13 cellular contexts compared by ENCODE assay signal in genomic region chr10:132467464-132468149, GRCh38.
DNase-seq lines count a peak whose midpoint lies in the region; FAIRE-seq and TF ChIP-seq lines count a peak whose summit lies in the region.
"Had no signal": no experiment of that assay in that cellular context is flagged by ENCODE, and none has a peak within 500 bp of the region (broad histone marks: within the 10 kb centered on the region; RNA-seq: fewer than 3 reads in every experiment).

No MANE protein-coding gene starts in this region.

- H3K36me3 ChIP-seq in Peyer's patch (no peaks in the 10 kb centered on the region), kidney (ENCODE audit: control insufficient read depth in 1 of 2, insufficient read depth in 2 of 2, low read length in 2 of 2) (no peaks in the 10 kb centered on the region), stomach (no peaks in the 10 kb centered on the region)

- no peak for TF ChIP-seq EP300 in stomach (IDR thresholded peaks at IDR 0.05)

- intact Hi-C loops in kidney (cut with DNase I) (no loop called here), stomach (cut with DNase I; ENCODE audit: low total_unique reads) (loop anchor here (10.0 kb wide), 1 partner anchor 67 kb away; the partner anchor contains the start of gene INPP5A)

- peak overlapping the region in 2 of 4 donors; percentile 28 to 36 for H3K4me3 ChIP-seq in Peyer's patch
- H3K4me3 ChIP-seq in kidney (ENCODE audit: low read length in 2 of 2): no peak overlapping the region
- no peak overlapping the region for H3K4me3 ChIP-seq in stomach

- CTCF ChIA-PET in HEK293T (lab: Yijun Ruan, JAX): interaction anchor here (0.6 kb wide), 1 partner anchor 168 kb away, joined by 3 read pairs; no protein-coding TSS in a partner anchor

- peak overlapping the region in 1 of 2 donors; percentile 19 for H3K9ac ChIP-seq in kidney (ENCODE audit: low read length in 2 of 2)

- POLR2A ChIA-PET in HEK293T (lab: Yijun Ruan, JAX): interaction anchor here (1.0 kb wide), 1 partner anchor 8 kb away, joined by 3 read pairs; no protein-coding TSS in a partner anchor

- H3K9me3 ChIP-seq in Peyer's patch: peaks cover 0 to 8% (median 0%) of the 10 kb centered on the region in 4 donors
- peaks cover 0 to 3% of the 10 kb centered on the region in 2 donors for H3K9me3 ChIP-seq in kidney (ENCODE audit: control insufficient read depth in 1 of 2, low read length in 2 of 2)
- H3K9me3 ChIP-seq in stomach: no peaks in the 10 kb centered on the region

- no peak for FAIRE-seq in kidney (lab: Jason Lieb, UNC)

- no peak for TF ChIP-seq CTCF in Peyer's patch (IDR thresholded peaks at IDR 0.05)
- no peak for TF ChIP-seq CTCF in kidney (IDR thresholded peaks at IDR 0.05; ENCODE audit: borderline replicate concordance, extremely low read depth, insufficient read depth)
- no peak for TF ChIP-seq CTCF in stomach (IDR thresholded peaks at IDR 0.05)

- 41 to 58% (median 52%) methylated on average over 26 to 29 of the region's 29 CpGs for WGBS in stomach, 5 donors

- H3K27ac ChIP-seq in Peyer's patch (peak overlapping the region in 3 of 4 donors; percentile 82 to 90 (median 83)), kidney (ENCODE audit: low read depth in 2 of 2, low read length in 2 of 2) (peak overlapping the region; percentile 62 to 71), stomach (peak overlapping the region in 4 of 5 donors; percentile 38 to 95 (median 80)), substantia nigra (ENCODE audit: low read depth, low read length, poor library complexity, severe bottlenecking) (no peak overlapping the region)
- H3K27ac ChIP-seq: 22Rv1 had no signal

- H3K27me3 ChIP-seq in Peyer's patch (no peaks in the 10 kb centered on the region), stomach (no peaks in the 10 kb centered on the region)

- peak; percentile 58 for DNase-seq in DMS53 (lab: John Stamatoyannopoulos, UW)
- DNase-seq in DMS53 treated with DMSO at 0.1 percent for 48 hours (lab: John Stamatoyannopoulos, UW; ENCODE audit: unreplicated experiment): no peak
- peak in 1 of 3 donors; percentile 82 for DNase-seq in Peyer's patch
- peak; percentile 81 for DNase-seq in kidney
- DNase-seq in stomach: no peak
- no peak for DNase-seq in substantia nigra (lab: John Stamatoyannopoulos, UW)
- no peak for DNase-seq in HEK293T (ENCODE audit: extremely low spot score)
- no peak for DNase-seq in NCI-H1930 (lab: John Stamatoyannopoulos, UW)
- DNase-seq: endodermal cell, head of caudate nucleus, NCI-H1092 treated with DMSO at 0.1 percent for 48 hours, SW 1271 had no signal

- TF ChIP-seq POLR2A in Peyer's patch (IDR thresholded peaks at IDR 0.05): peak in 1 of 2 donors; percentile 48
- no peak for TF ChIP-seq POLR2A in stomach (IDR thresholded peaks at IDR 0.05)

- H3K4me1 ChIP-seq in Peyer's patch (peaks cover 0 to 56% (median 9%) of the 10 kb centered on the region in 4 donors), kidney (ENCODE audit: control insufficient read depth in 1 of 2, insufficient read depth in 1 of 2, low read depth in 1 of 2, low read length in 2 of 2) (peaks cover 3 to 15% of the 10 kb centered on the region in 2 donors), stomach (peaks cover 45 to 74% (median 63%) of the 10 kb centered on the region in 4 donors)

TF ChIP-seq in HEK293T, 16 proteins besides CTCF, POLR2A, EP300 and RAD21:
- TF ChIP-seq HDGF (IDR thresholded peaks at IDR 0.05; ENCODE audit: borderline replicate concordance) (no peak), PKNOX1 (IDR thresholded peaks at IDR 0.05) (no peak), ARNT (IDR thresholded peaks at IDR 0.05) (no peak), ELF4 (IDR thresholded peaks at IDR 0.05) (no peak), SP1 (IDR thresholded peaks at IDR 0.05) (no peak), LEF1 (IDR thresholded peaks at IDR 0.05; ENCODE audit: borderline replicate concordance) (no peak), ZNF384 (IDR thresholded peaks at IDR 0.05) (no peak), SUZ12 (IDR thresholded peaks at IDR 0.05) (no peak), NFRKB (IDR thresholded peaks at IDR 0.05) (no peak), FOXK2 (IDR thresholded peaks at IDR 0.05) (no peak), FOXA1 (IDR thresholded peaks at IDR 0.05) (no peak), CTBP1 (IDR thresholded peaks at IDR 0.05; ENCODE audit: borderline replicate concordance) (no peak), BHLHE40 (IDR thresholded peaks at IDR 0.05; ENCODE audit: borderline replicate concordance) (no peak), L3MBTL2 (conservative IDR thresholded peaks at IDR 0.05) (no peak), TARDBP (IDR thresholded peaks at IDR 0.05) (no peak), FOXM1 (IDR thresholded peaks at IDR 0.05; ENCODE audit: borderline replicate concordance) (no peak)

Comparison
In these comparisons a context has a peak if more than half of its experiments do, and no peak if none do; other contexts are left out.
1. DNase-seq: peak in DMS53 (single experiment) and kidney (single experiment); none in DMS53 treated with DMSO at 0.1 percent for 48 hours (single experiment), stomach (single experiment), substantia nigra (0 of 49), HEK293T (single experiment) and NCI-H1930 (0 of 2).